In genomic region chr16:71360378-71360777, GRCh38 we compare ENCODE assay signal across 1 cellular context.
TF ChIP-seq lines count a peak whose summit lies in the region.

No MANE protein-coding gene starts in this region.

TF ChIP-seq in H1, 55 proteins besides CTCF, POLR2A, EP300 and RAD21 (continued from another document):
- TF ChIP-seq CTBP2 (IDR thresholded peaks at IDR 0.05; ENCODE audit: borderline replicate concordance, insufficient read depth, insufficient read length, low read length), result no peak
- no peak for TF ChIP-seq BRCA1 (IDR thresholded peaks at IDR 0.05; ENCODE audit: low read depth, low read length)
- TF ChIP-seq BACH1 (IDR thresholded peaks at IDR 0.05; ENCODE audit: low read length), result no peak
- no peak for TF ChIP-seq MAFK (IDR thresholded peaks at IDR 0.05; ENCODE audit: low read depth, low read length)
- TF ChIP-seq GABPA (IDR thresholded peaks at IDR 0.05; ENCODE audit: borderline replicate concordance, insufficient read depth, low read length), result no peak
- TF ChIP-seq E2F6 (IDR thresholded peaks at IDR 0.05), result no peak
- TF ChIP-seq, protein P1, sequence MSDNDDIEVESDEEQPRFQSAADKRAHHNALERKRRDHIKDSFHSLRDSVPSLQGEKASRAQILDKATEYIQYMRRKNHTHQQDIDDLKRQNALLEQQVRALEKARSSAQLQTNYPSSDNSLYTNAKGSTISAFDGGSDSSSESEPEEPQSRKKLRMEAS (IDR thresholded peaks at IDR 0.05), result no peak
